Comparison of ENCODE assay signal across 21 cellular contexts in the genomic region with DNA sequence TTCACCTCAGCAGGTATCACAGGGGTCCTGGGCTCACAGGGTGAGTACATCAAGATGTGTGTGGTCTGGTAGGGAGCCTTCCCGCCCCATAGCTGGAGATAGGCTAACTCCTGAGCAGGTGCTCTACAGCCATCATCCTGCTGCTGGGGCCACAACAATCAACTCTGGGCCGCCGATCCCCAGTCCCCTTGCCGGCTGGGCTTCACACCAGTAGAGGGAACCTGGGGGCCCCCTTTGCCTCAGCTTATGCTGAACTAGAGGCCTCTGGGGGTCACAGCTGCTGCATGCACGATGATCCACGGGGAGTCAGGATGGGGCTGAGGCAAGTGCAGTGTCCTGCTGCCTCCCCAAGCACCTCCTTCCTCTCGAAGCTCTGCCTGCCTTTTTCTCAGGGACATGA. TPM values are rescaled to one million over a fixed set of nuclear protein-coding genes. Genes with fewer than 3 reads are reported as not detected.
DNase-seq lines count a peak whose midpoint lies in the region; ATAC-seq and TF ChIP-seq lines count a peak whose summit lies in the region.
"Had no signal": no experiment of that assay in that cellular context is flagged by ENCODE, and none has a peak within 500 bp of the region (broad histone marks: within the 10 kb centered on the region; RNA-seq: fewer than 3 reads in every experiment).

No MANE protein-coding gene starts in this region.

- CTCF ChIA-PET in activated naive CD4-positive, alpha-beta T cell treated with anti-CD3 and anti-CD28 coated beads, Interleukin-2, amount 10 ng/mL, durations not matched to agents 7 days and 5 days (lab: Charles Lee) = interaction anchor here (0.8 kb wide), 1 partner anchor 57 kb away, joined by 3 read pairs; no protein-coding TSS in a partner anchor
- CTCF ChIA-PET in activated naive CD4-positive, alpha-beta T cell treated with anti-CD3 and anti-CD28 coated beads for 36 hours (lab: Charles Lee) = interaction anchor here (1.1 to 1.2 kb wide), 2 partner anchors 12 to 16 kb away, joined by 3 read pairs; no protein-coding TSS in a partner anchor
- CTCF ChIA-PET in IMR-90 (lab: Yijun Ruan, JAX) = no interaction called here

- H3K4me1 Mint-ChIP-seq in activated naive CD4-positive, alpha-beta T cell treated with anti-CD3 and anti-CD28 coated beads, Interleukin-2, amount 10 ng/mL, durations not matched to agents 7 days and 5 days = peaks cover 85% of the 10 kb centered on the region
- H3K4me1 Mint-ChIP-seq in activated naive CD4-positive, alpha-beta T cell treated with anti-CD3 and anti-CD28 coated beads for 36 hours (ENCODE audit: low read depth) = peaks cover 88% of the 10 kb centered on the region
- peaks cover 55% of the 10 kb centered on the region for H3K4me1 Mint-ChIP-seq in memory B cell

- 100% methylated on average over 2 of the region's 7 CpGs; no CpG with 5 or more reads in 1 of the 2 experiments for WGBS in IMR-90 (ENCODE audit: extremely low coverage in 2 of 2, insufficient read length in 1 of 2), 2 experiments

- TF ChIP-seq CTCF in IMR-90 (conservative IDR thresholded peaks at IDR 0.05; ENCODE audit: low read depth, low read length) (no peak), upper lobe of right lung (IDR thresholded peaks at IDR 0.05) (no peak)

- H3K79me1 ChIP-seq in IMR-90 (ENCODE audit: low read depth in 1 of 2, low read length in 2 of 2) = peaks cover 15 to 32% of the 10 kb centered on the region in 2 experiments; a peak in 3 of 4 replicates

- no peak overlapping the region for H2BK20ac ChIP-seq in IMR-90 (ENCODE audit: low read depth, low read length)

- ATAC-seq in IMR-90 (ENCODE audit: low read depth) (no peak), memory B cell (ENCODE audit: low read depth) (no peak), upper lobe of right lung (no peak), GM18505 (IDR thresholded peaks at IDR 0.05; ENCODE audit: unreplicated experiment) (no peak), GM21528 (IDR thresholded peaks at IDR 0.05; ENCODE audit: low FRiP score, unreplicated experiment) (no peak), HG03097 (IDR thresholded peaks at IDR 0.05; ENCODE audit: low FRiP score, unreplicated experiment) (no peak)

- intact Hi-C loops in activated naive CD4-positive, alpha-beta T cell treated with anti-CD3 and anti-CD28 coated beads for 36 hours (cut with micrococcal nuclease) = no loop called here
- intact Hi-C loops in IMR-90 (cut with micrococcal nuclease) = no loop called here
- intact Hi-C loops in upper lobe of right lung (cut with DNase I) = no loop called here

- dilution Hi-C loops in IMR-90 (cut with HindIII; ENCODE audit: low sequenced_read_pairs, unreplicated experiment) = no loop called here

- no peak overlapping the region for H2BK120ac ChIP-seq in IMR-90 (ENCODE audit: low read depth, low read length)

- no peak overlapping the region for H4K91ac ChIP-seq in IMR-90 (ENCODE audit: insufficient read depth, low read depth, low read length)

- in situ Hi-C loops in IMR-90 (cut with MboI; ENCODE audit: low sequenced_read_pairs) = no loop called here

- peaks cover 74% of the 10 kb centered on the region for H3K36me3 Mint-ChIP-seq in activated naive CD4-positive, alpha-beta T cell treated with anti-CD3 and anti-CD28 coated beads, Interleukin-2, amount 10 ng/mL, durations not matched to agents 7 days and 5 days
- peaks cover 13% of the 10 kb centered on the region for H3K36me3 Mint-ChIP-seq in activated naive CD4-positive, alpha-beta T cell treated with anti-CD3 and anti-CD28 coated beads for 36 hours (ENCODE audit: low read depth)
- H3K36me3 Mint-ChIP-seq in memory B cell = peaks cover 21% of the 10 kb centered on the region

- no peak overlapping the region for H3K56ac ChIP-seq in IMR-90 (ENCODE audit: extremely low read depth, insufficient read depth, low read length)

- H3K4me3 ChIP-seq in IMR-90 (ENCODE audit: insufficient read depth, low read depth, low read length) (no peak overlapping the region), upper lobe of right lung (no peak overlapping the region)
- H3K4me3 ChIP-seq: colonic mucosa, SJCRH30, skin epidermis had no signal

- peak overlapping the region; percentile 80 for H2AK5ac ChIP-seq in IMR-90 (ENCODE audit: low read depth, low read length)

- no TSS peak for BruUV-seq in IMR-90 (replicated peaks; lab: Mats Ljungman, UMichigan)

- H3K23ac ChIP-seq in IMR-90 (ENCODE audit: low read depth, low read length) = no peak overlapping the region

- no peak overlapping the region for H2BK5ac ChIP-seq in IMR-90 (ENCODE audit: low read depth, low read length, poor library complexity, severe bottlenecking)

- no peak overlapping the region for H4K5ac ChIP-seq in IMR-90 (ENCODE audit: low read depth, low read length)

- H3K4me3 Mint-ChIP-seq in activated naive CD4-positive, alpha-beta T cell treated with anti-CD3 and anti-CD28 coated beads, Interleukin-2, amount 10 ng/mL, durations not matched to agents 7 days and 5 days = no peak overlapping the region
- no peak overlapping the region for H3K4me3 Mint-ChIP-seq in activated naive CD4-positive, alpha-beta T cell treated with anti-CD3 and anti-CD28 coated beads for 36 hours
- H3K4me3 Mint-ChIP-seq in memory B cell = no peak overlapping the region
- H3K4me3 Mint-ChIP-seq: activated B cell treated with CpG ODN at 0.5 μM for 24 hours, nephron had no signal

- H4K20me1 ChIP-seq in IMR-90 (ENCODE audit: insufficient read depth, low read length) = no peaks in the 10 kb centered on the region

- H3K9me3 ChIP-seq in IMR-90 (ENCODE audit: control insufficient read depth, insufficient read depth, low read length) (no peaks in the 10 kb centered on the region), upper lobe of right lung (no peaks in the 10 kb centered on the region)
- H3K9me3 ChIP-seq: colonic mucosa, SJCRH30 had no signal

- H3K27ac Mint-ChIP-seq in activated naive CD4-positive, alpha-beta T cell treated with anti-CD3 and anti-CD28 coated beads, Interleukin-2, amount 10 ng/mL, durations not matched to agents 7 days and 5 days = no peak overlapping the region
- H3K27ac Mint-ChIP-seq in activated naive CD4-positive, alpha-beta T cell treated with anti-CD3 and anti-CD28 coated beads for 36 hours = no peak overlapping the region
- H3K27ac Mint-ChIP-seq in memory B cell = peak overlapping the region; percentile 35
- H3K27ac Mint-ChIP-seq: activated B cell treated with CpG ODN at 0.5 μM for 24 hours, progenitor cell of endocrine pancreas had no signal

- no peak overlapping the region for H3K27ac ChIP-seq in IMR-90 (ENCODE audit: insufficient read depth, low read length)
- peak overlapping the region; percentile 1 for H3K27ac ChIP-seq in upper lobe of right lung
- H3K27ac ChIP-seq: colonic mucosa, KMS-11, SJCRH30 had no signal

- H4K8ac ChIP-seq in IMR-90 (ENCODE audit: low read depth in 2 of 2, low read length in 2 of 2) = no peak overlapping the region

- TF ChIP-seq RAD21 in IMR-90 (IDR thresholded peaks at IDR 0.05; ENCODE audit: low read length) = no peak

- H3K4me2 ChIP-seq in IMR-90 (ENCODE audit: low read depth, low read length) = no peak overlapping the region
- H3K4me2 ChIP-seq: KMS-11 had no signal

- no peak overlapping the region for H2AK9ac ChIP-seq in IMR-90 (replicated peaks; ENCODE audit: low read depth, low read length, poor library complexity)

- no peaks in the 10 kb centered on the region for H3K9me3 Mint-ChIP-seq in activated naive CD4-positive, alpha-beta T cell treated with anti-CD3 and anti-CD28 coated beads, Interleukin-2, amount 10 ng/mL, durations not matched to agents 7 days and 5 days
- H3K9me3 Mint-ChIP-seq in activated naive CD4-positive, alpha-beta T cell treated with anti-CD3 and anti-CD28 coated beads for 36 hours = no peaks in the 10 kb centered on the region
- H3K9me3 Mint-ChIP-seq in memory B cell = no peaks in the 10 kb centered on the region
- H3K9me3 Mint-ChIP-seq: activated B cell treated with CpG ODN at 0.5 μM for 24 hours, nephron had no signal

- H3K27me3 Mint-ChIP-seq in activated naive CD4-positive, alpha-beta T cell treated with anti-CD3 and anti-CD28 coated beads, Interleukin-2, amount 10 ng/mL, durations not matched to agents 7 days and 5 days = no peaks in the 10 kb centered on the region
- no peaks in the 10 kb centered on the region for H3K27me3 Mint-ChIP-seq in activated naive CD4-positive, alpha-beta T cell treated with anti-CD3 and anti-CD28 coated beads for 36 hours (ENCODE audit: low read depth)
- H3K27me3 Mint-ChIP-seq in memory B cell = no peaks in the 10 kb centered on the region
- H3K27me3 Mint-ChIP-seq: activated B cell treated with CpG ODN at 0.5 μM for 24 hours had no signal

- no peak overlapping the region for H3K18ac ChIP-seq in IMR-90 (ENCODE audit: low read depth, low read length)

- POLR2A ChIA-PET in IMR-90 (lab: Charles Lee; ENCODE audit: unreplicated experiment) = no interaction called here

- H2BK15ac ChIP-seq in IMR-90 (ENCODE audit: low read depth, low read length) = no peak overlapping the region

- no peak for TF ChIP-seq POLR2A in IMR-90 (IDR thresholded peaks at IDR 0.05; ENCODE audit: low read depth, low read length)
- TF ChIP-seq POLR2A in GM18505 (IDR thresholded peaks at IDR 0.05; ENCODE audit: borderline replicate concordance, extremely low read depth, insufficient read depth, insufficient read length) = no peak

- peaks cover 8% of the 10 kb centered on the region for H3K4me1 ChIP-seq in IMR-90 (ENCODE audit: control insufficient read depth, insufficient read depth, low read length)
- H3K4me1 ChIP-seq in upper lobe of right lung = peaks cover 58% of the 10 kb centered on the region

- H3K36me3 ChIP-seq in IMR-90 (ENCODE audit: control insufficient read depth, insufficient read depth, low read length) (no peaks in the 10 kb centered on the region), upper lobe of right lung (no peaks in the 10 kb centered on the region)
- H3K36me3 ChIP-seq: colonic mucosa, SJCRH30 had no signal

- peaks cover 13% of the 10 kb centered on the region for H3K9me1 ChIP-seq in IMR-90 (ENCODE audit: insufficient read depth, low read length)

- peak; percentile 16 for DNase-seq in activated naive CD4-positive, alpha-beta T cell treated with anti-CD3 and anti-CD28 coated beads, Interleukin-2, amount 10 ng/mL, durations not matched to agents 7 days and 5 days
- DNase-seq in activated naive CD4-positive, alpha-beta T cell treated with anti-CD3 and anti-CD28 coated beads for 36 hours = no peak
- DNase-seq in IMR-90 (no peak), memory B cell (ENCODE audit: low spot score in 2 of 2) (no peak), upper lobe of right lung (no peak)
- DNase-seq: activated B cell treated with CpG ODN at 0.5 μM for 24 hours; activated naive CD4-positive, alpha-beta T cell; colonic mucosa; mammary epithelial cell; NCI-H1092 treated with DMSO at 0.1 percent for 48 hours; NCI-H2107; NCI-H526 treated with DMSO at 0.1 percent for 48 hours; stimulated activated CD8-positive, alpha-beta memory T cell treated with anti-CD3 and anti-CD28 coated beads, Interleukin-4, amount 100 ng/mL, for 48 hours had no signal

- no peak overlapping the region for H3K14ac ChIP-seq in IMR-90 (replicated peaks; ENCODE audit: low read depth, low read length)

- H3K4ac ChIP-seq in IMR-90 (ENCODE audit: low read depth, low read length) = no peak overlapping the region

- no peak overlapping the region for H3K9ac ChIP-seq in IMR-90 (ENCODE audit: low read depth, low read length)
- H3K9ac ChIP-seq: KMS-11 had no signal

- H3K27me3 ChIP-seq in IMR-90 (ENCODE audit: control insufficient read depth, insufficient read depth, low read length) (no peaks in the 10 kb centered on the region), upper lobe of right lung (no peaks in the 10 kb centered on the region)
- H3K27me3 ChIP-seq: colonic mucosa, SJCRH30 had no signal

- peak overlapping the region; percentile 25 for H2AFZ ChIP-seq in IMR-90 (replicated peaks; ENCODE audit: low read length, poor library complexity)

RNA-seq across cellular contexts. Expression of gene IRF1, which starts 46.5 kb away (rescaled TPM):
- total RNA-seq in activated naive CD4-positive, alpha-beta T cell treated with anti-CD3 and anti-CD28 coated beads for 36 hours = 10 to 100 TPM; 84.3 to 88.4 TPM
- total RNA-seq in IMR-90 (2012; rRNA removed) (6.9 and 11.1 TPM in 2 replicates), upper lobe of right lung (59.5 TPM)
- 16.5 and 18.9 TPM in 2 replicates for polyA plus RNA-seq in IMR-90 (2012; rRNA removed)
- 13.2 and 15.9 TPM in 2 replicates for polyA plus RNA-seq in IMR-90 (2012; cell fraction: cytosol; rRNA removed)
- 25.7 and 30.6 TPM in 2 replicates for polyA plus RNA-seq in IMR-90 (2012; cell fraction: nucleus; rRNA removed; ENCODE audit: low replicate concordance)
